Comparison of ENCODE assay signal across 24 cellular contexts in genomic region chr6:45081634-45082033, GRCh38.
"Had no signal": no experiment of that assay in that cellular context is flagged by ENCODE, and none has a peak within 500 bp of the region (broad histone marks: within the 10 kb centered on the region; RNA-seq: fewer than 3 reads in every experiment).

No MANE protein-coding gene starts in this region.

- FAIRE-seq: endometrium, keratinocyte had no signal

- H3K4me1 ChIP-seq: colonic mucosa, esophagus squamous epithelium, gastrocnemius medialis, heart right ventricle, left lung, lower lobe of right lung had no signal

- DNase-seq: colonic mucosa; cortex of kidney; effector CD8-positive, alpha-beta T cell; effector memory CD8-positive, alpha-beta T cell; endodermal cell; erythroblast; esophagus squamous epithelium; foreskin fibroblast; foreskin melanocyte; gastrocnemius medialis; glutamatergic neuron; head of caudate nucleus; heart right ventricle; hippocampal formation; left cardiac atrium; left lung; left ventricle myocardium superior; lower lobe of right lung; mesenchymal stem cell; mucosa of descending colon had no signal

- H3K36me3 ChIP-seq: colonic mucosa, esophagus squamous epithelium, gastrocnemius medialis, heart right ventricle, left lung, lower lobe of right lung had no signal

- ATAC-seq: effector memory CD8-positive, alpha-beta T cell; esophagus mucosa; gastrocnemius medialis; heart right ventricle; left cardiac atrium; left lung; left ventricle myocardium superior; lower lobe of right lung; mucosa of descending colon had no signal

- H3K9me3 ChIP-seq: colonic mucosa had no signal

- H3K27ac ChIP-seq: colonic mucosa, epithelial cell of prostate, esophagus squamous epithelium, gastrocnemius medialis, heart right ventricle, left lung, lower lobe of right lung had no signal

- H3K27me3 ChIP-seq: colonic mucosa, esophagus squamous epithelium, gastrocnemius medialis, heart right ventricle, left lung had no signal

- H3K4me3 ChIP-seq: colonic mucosa, esophagus squamous epithelium, gastrocnemius medialis, heart right ventricle, left lung, lower lobe of right lung, mucosa of descending colon had no signal
